ENCODE assay signal across 9 cellular contexts in the genomic region with DNA sequence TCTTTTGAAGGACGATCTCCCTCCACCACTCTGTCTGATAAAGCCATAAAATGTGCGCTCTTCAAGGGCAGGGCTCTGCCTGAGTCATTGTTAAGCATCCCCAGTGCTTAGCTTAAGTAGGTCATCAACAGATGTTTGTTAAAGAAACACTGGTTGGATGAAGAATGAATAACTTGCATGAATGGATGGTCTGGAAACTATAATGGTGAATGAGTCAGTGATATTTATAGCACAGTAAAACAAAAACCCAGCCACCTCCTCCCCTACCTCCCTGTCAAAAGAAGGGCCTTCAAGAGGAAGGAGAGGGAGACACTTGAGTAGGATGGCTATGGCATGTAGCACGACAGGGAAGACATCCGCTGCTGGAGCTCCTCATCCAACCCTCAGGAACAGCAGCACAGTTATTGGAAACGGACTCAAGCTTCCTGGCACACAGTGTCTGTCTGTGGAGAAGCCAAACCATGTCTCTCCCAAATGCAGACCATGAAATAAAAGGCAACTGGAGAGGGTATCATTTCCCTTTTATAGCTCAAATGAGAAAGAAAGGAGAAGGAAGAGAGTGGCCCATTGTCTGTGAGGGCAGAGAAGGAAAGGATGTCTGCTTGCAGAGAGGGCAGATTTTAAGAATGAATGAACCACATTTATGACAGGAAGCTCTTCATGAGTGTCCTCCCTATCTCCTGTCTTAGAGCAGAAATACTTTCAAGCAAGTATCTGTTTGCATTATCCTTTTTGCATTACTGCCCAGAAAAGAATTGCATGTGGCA.
DNase-seq lines count a peak whose midpoint lies in the region; TF ChIP-seq lines count a peak whose summit lies in the region.
"Had no signal": no experiment of that assay in that cellular context is flagged by ENCODE, and none has a peak within 500 bp of the region (broad histone marks: within the 10 kb centered on the region; RNA-seq: fewer than 3 reads in every experiment).

No MANE protein-coding gene starts in this region.

- WGBS in ovary, 3 donors = 32 to 53% (median 42%) methylated on average over 5 of the region's 5 CpGs

- H3K9me3 Mint-ChIP-seq in activated T-cell treated with anti-CD3 and anti-CD28 coated beads, Interleukin-2, amount 50 U/mL, for 24 hours = no peaks in the 10 kb centered on the region

- H3K4me3 ChIP-seq in HEK293 (ENCODE audit: low read depth, low read length) = no peak overlapping the region
- H3K4me3 ChIP-seq in fibroblast of villous mesenchyme (ENCODE audit: low read depth, low read length) = no peak overlapping the region
- H3K4me3 ChIP-seq in subcutaneous abdominal adipose tissue (ENCODE audit: low read depth in 1 of 5, low read length in 5 of 5) = no peak overlapping the region
- no peak overlapping the region for H3K4me3 ChIP-seq in ovary

- no peak overlapping the region for H3K27ac ChIP-seq in HEK293 (ENCODE audit: extremely low read depth, low read depth, low read length)
- no peak overlapping the region for H3K27ac ChIP-seq in RWPE1
- H3K27ac ChIP-seq in subcutaneous abdominal adipose tissue (ENCODE audit: low read depth, low read length) = peak overlapping the region; percentile 59
- no peak overlapping the region for H3K27ac ChIP-seq in ovary

- no peak overlapping the region for H3K27ac Mint-ChIP-seq in activated T-cell treated with anti-CD3 and anti-CD28 coated beads, Interleukin-2, amount 50 U/mL, for 24 hours

- H3K4me1 Mint-ChIP-seq in activated T-cell treated with anti-CD3 and anti-CD28 coated beads, Interleukin-2, amount 50 U/mL, for 24 hours (ENCODE audit: low read depth) = peaks cover 2% of the 10 kb centered on the region
- H3K4me1 Mint-ChIP-seq: T-helper 17 cell had no signal

- no peak for TF ChIP-seq EP300 in ovary (IDR thresholded peaks at IDR 0.05)

- TF ChIP-seq CTCF in HEK293 (tag by site-specific recombination; IDR thresholded peaks at IDR 0.05) = no peak
- no peak for TF ChIP-seq CTCF in RWPE1 (conservative IDR thresholded peaks at IDR 0.05; ENCODE audit: low read depth)
- no peak for TF ChIP-seq CTCF in fibroblast of villous mesenchyme (IDR thresholded peaks at IDR 0.05; ENCODE audit: insufficient read depth, low read depth, low read length)
- TF ChIP-seq CTCF in ovary (IDR thresholded peaks at IDR 0.05) = no peak

- intact Hi-C loops in ovary (cut with DNase I) = no loop called here

- H3K27me3 Mint-ChIP-seq in activated T-cell treated with anti-CD3 and anti-CD28 coated beads, Interleukin-2, amount 50 U/mL, for 24 hours = no peaks in the 10 kb centered on the region

- H3K9me3 ChIP-seq in HEK293 (ENCODE audit: control insufficient read depth, insufficient read depth, low read depth, low read length) = no peaks in the 10 kb centered on the region
- H3K9me3 ChIP-seq in subcutaneous abdominal adipose tissue (ENCODE audit: control insufficient read depth in 5 of 5, low read length in 5 of 5) = no peaks in the 10 kb centered on the region
- H3K9me3 ChIP-seq in ovary = no peaks in the 10 kb centered on the region

- H3K27me3 ChIP-seq in subcutaneous abdominal adipose tissue (ENCODE audit: control insufficient read depth in 5 of 5, insufficient read depth in 4 of 5, low read length in 5 of 5) = no peaks in the 10 kb centered on the region
- H3K27me3 ChIP-seq in ovary = no peaks in the 10 kb centered on the region

- H3K36me3 Mint-ChIP-seq in activated T-cell treated with anti-CD3 and anti-CD28 coated beads, Interleukin-2, amount 50 U/mL, for 24 hours (ENCODE audit: low read depth) = no peaks in the 10 kb centered on the region

- H3K4me3 Mint-ChIP-seq in activated T-cell treated with anti-CD3 and anti-CD28 coated beads, Interleukin-2, amount 50 U/mL, for 24 hours = no peak overlapping the region
- H3K4me3 Mint-ChIP-seq: T-helper 17 cell had no signal

- POLR2A ChIA-PET in HEK293 (lab: Yijun Ruan, JAX) = no interaction called here
- POLR2A ChIA-PET in RWPE1 (lab: Yijun Ruan, JAX; ENCODE audit: low non-redundant PET) = no interaction called here

- CTCF ChIA-PET in HEK293 (lab: Yijun Ruan, JAX) = interaction anchor here (1.2 kb wide), 1 partner anchor 79 kb away, joined by 4 read pairs; no protein-coding TSS in a partner anchor
- CTCF ChIA-PET in RWPE1 (lab: Yijun Ruan, JAX) = interaction anchor here (0.5 to 1.2 kb wide), 2 partner anchors 41 to 1459 kb away, joined by 3 read pairs; no protein-coding TSS in a partner anchor

- 0 out of 2 replicates have a peak, but pooled peaks cover 3% of the 10 kb centered on the region for H3K4me1 ChIP-seq in HEK293 (ENCODE audit: control insufficient read depth, insufficient read depth, low read length)
- peaks cover 2 to 15% (median 11%) of the 10 kb centered on the region in 5 donors for H3K4me1 ChIP-seq in subcutaneous abdominal adipose tissue (ENCODE audit: control insufficient read depth in 5 of 5, insufficient read depth in 5 of 5, low read length in 5 of 5)
- H3K4me1 ChIP-seq in ovary (ENCODE audit: insufficient read depth) = no peaks in the 10 kb centered on the region

- H3K36me3 ChIP-seq in HEK293 (ENCODE audit: control insufficient read depth in 2 of 2, insufficient read depth in 1 of 2, low read length in 2 of 2) (no peaks in the 10 kb centered on the region), subcutaneous abdominal adipose tissue (ENCODE audit: control insufficient read depth in 5 of 5, insufficient read depth in 5 of 5, low read length in 5 of 5) (no peaks in the 10 kb centered on the region), ovary (no peaks in the 10 kb centered on the region)

- TF ChIP-seq POLR2A in ovary (IDR thresholded peaks at IDR 0.05) = no peak

- H3K9ac ChIP-seq in subcutaneous abdominal adipose tissue (ENCODE audit: low read length in 5 of 5) = no peak overlapping the region

- DNase-seq in RWPE1 (ENCODE audit: low spot score) = peak; percentile 62
- peak; percentile 87 for DNase-seq in fibroblast of villous mesenchyme (ENCODE audit: low read depth)
- DNase-seq in ovary = no peak
- DNase-seq in activated CD8-positive, alpha-beta memory T cell treated with anti-CD3 and anti-CD28 coated beads for 24 hours = no peak
- DNase-seq in activated T-cell treated with anti-CD3 and anti-CD28 coated beads, Interleukin-2, amount 50 U/mL, for 24 hours = no peak
- DNase-seq: NCI-H1105 treated with DMSO at 0.1 percent for 48 hours, T-helper 17 cell had no signal

TF ChIP-seq in HEK293, 187 proteins besides CTCF, POLR2A, EP300 and RAD21 (continues in another document):
- TF ChIP-seq ZNF600 (tag by site-specific recombination; IDR thresholded peaks at IDR 0.05) (0 out of 2 replicates have a peak, but pooled peaks have one; percentile 12), ZNF629 (tag by site-specific recombination; IDR thresholded peaks at IDR 0.05) (0 out of 2 replicates have a peak, but pooled peaks have one; percentile 19), ZNF747 (tag by site-specific recombination; IDR thresholded peaks at IDR 0.05) (no peak)
- TF ChIP-seq, protein P1, sequence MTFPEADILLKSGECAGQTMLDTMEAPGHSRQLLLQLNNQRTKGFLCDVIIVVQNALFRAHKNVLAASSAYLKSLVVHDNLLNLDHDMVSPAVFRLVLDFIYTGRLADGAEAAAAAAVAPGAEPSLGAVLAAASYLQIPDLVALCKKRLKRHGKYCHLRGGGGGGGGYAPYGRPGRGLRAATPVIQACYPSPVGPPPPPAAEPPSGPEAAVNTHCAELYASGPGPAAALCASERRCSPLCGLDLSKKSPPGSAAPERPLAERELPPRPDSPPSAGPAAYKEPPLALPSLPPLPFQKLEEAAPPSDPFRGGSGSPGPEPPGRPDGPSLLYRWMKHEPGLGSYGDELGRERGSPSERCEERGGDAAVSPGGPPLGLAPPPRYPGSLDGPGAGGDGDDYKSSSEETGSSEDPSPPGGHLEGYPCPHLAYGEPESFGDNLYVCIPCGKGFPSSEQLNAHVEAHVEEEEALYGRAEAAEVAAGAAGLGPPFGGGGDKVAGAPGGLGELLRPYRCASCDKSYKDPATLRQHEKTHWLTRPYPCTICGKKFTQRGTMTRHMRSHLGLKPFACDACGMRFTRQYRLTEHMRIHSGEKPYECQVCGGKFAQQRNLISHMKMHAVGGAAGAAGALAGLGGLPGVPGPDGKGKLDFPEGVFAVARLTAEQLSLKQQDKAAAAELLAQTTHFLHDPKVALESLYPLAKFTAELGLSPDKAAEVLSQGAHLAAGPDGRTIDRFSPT (tag by site-specific recombination; IDR thresholded peaks at IDR 0.05) = 0 out of 2 replicates have a peak, but pooled peaks have one; percentile 17
- TF ChIP-seq, protein P2, sequence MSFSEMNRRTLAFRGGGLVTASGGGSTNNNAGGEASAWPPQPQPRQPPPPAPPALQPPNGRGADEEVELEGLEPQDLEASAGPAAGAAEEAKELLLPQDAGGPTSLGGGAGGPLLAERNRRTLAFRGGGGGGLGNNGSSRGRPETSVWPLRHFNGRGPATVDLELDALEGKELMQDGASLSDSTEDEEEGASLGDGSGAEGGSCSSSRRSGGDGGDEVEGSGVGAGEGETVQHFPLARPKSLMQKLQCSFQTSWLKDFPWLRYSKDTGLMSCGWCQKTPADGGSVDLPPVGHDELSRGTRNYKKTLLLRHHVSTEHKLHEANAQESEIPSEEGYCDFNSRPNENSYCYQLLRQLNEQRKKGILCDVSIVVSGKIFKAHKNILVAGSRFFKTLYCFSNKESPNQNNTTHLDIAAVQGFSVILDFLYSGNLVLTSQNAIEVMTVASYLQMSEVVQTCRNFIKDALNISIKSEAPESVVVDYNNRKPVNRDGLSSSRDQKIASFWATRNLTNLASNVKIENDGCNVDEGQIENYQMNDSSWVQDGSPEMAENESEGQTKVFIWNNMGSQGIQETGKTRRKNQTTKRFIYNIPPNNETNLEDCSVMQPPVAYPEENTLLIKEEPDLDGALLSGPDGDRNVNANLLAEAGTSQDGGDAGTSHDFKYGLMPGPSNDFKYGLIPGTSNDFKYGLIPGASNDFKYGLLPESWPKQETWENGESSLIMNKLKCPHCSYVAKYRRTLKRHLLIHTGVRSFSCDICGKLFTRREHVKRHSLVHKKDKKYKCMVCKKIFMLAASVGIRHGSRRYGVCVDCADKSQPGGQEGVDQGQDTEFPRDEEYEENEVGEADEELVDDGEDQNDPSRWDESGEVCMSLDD (tag by site-specific recombination; IDR thresholded peaks at IDR 0.05) = no peak

Comparison
In these comparisons a context has a peak if more than half of its experiments do, and no peak if none do; other contexts are left out.
1. DNase-seq: peak in RWPE1 (single experiment) and fibroblast of villous mesenchyme (single experiment); none in ovary (0 of 5), activated CD8-positive, alpha-beta memory T cell treated with anti-CD3 and anti-CD28 coated beads for 24 hours (single experiment) and activated T-cell treated with anti-CD3 and anti-CD28 coated beads, Interleukin-2, amount 50 U/mL, for 24 hours (single experiment).